32 cellular contexts compared by ENCODE assay signal in genomic region chr12:44668443-44668842, GRCh38.
"Had no signal": no experiment of that assay in that cellular context is flagged by ENCODE, and none has a peak within 500 bp of the region (broad histone marks: within the 10 kb centered on the region; RNA-seq: fewer than 3 reads in every experiment).

No MANE protein-coding gene starts in this region.

- H3K27me3 ChIP-seq: adrenal gland, body of pancreas, esophagus muscularis mucosa, foreskin keratinocyte, gastrocnemius medialis had no signal

- H3K36me3 ChIP-seq: adrenal gland, esophagus muscularis mucosa, gastrocnemius medialis, heart left ventricle had no signal

- H3K4me1 ChIP-seq: adrenal gland, body of pancreas, esophagus muscularis mucosa, foreskin keratinocyte, gastrocnemius medialis, heart left ventricle had no signal

- H3K27ac Mint-ChIP-seq: activated B cell treated with CpG ODN at 0.5 μM for 24 hours; activated CD4-positive, alpha-beta memory T cell treated with anti-CD3 and anti-CD28 coated beads, Interleukin-2, amount 10 ng/mL, durations not matched to agents 7 days and 5 days; activated naive CD4-positive, alpha-beta T cell treated with anti-CD3 and anti-CD28 coated beads, Interleukin-2, amount 10 ng/mL, durations not matched to agents 7 days and 5 days; activated naive CD4-positive, alpha-beta T cell treated with anti-CD3 and anti-CD28 coated beads, Interleukin-2, amount 50 U/mL, for 72 hours; activated naive CD8-positive, alpha-beta T cell treated with anti-CD3 and anti-CD28 coated beads, Interleukin-2, amount 50 U/mL, for 24 hours; activated T-cell treated with anti-CD3 and anti-CD28 coated beads, Interleukin-2, amount 50 U/mL, for 24 hours; activated T-cell treated with anti-CD3 and anti-CD28 coated beads, Interleukin-2, amount 50 U/mL, for 72 hours; effector memory CD8-positive, alpha-beta T cell; T-helper 17 cell; T-helper 2 cell treated with Interferon-gamma antibody and Interleukin-4, amounts not matched to agents 5 μg/mL and 100 μg/mL, for 36 hours had no signal

- ATAC-seq: activated CD4-positive, CD25-positive, alpha-beta regulatory T cell treated with anti-CD3 and anti-CD28 coated beads, Interleukin-2, amount 50 U/mL, for 24 hours; activated naive CD4-positive, alpha-beta T cell treated with anti-CD3 and anti-CD28 coated beads, Interleukin-2, amount 50 U/mL, for 72 hours; activated naive CD8-positive, alpha-beta T cell treated with anti-CD3 and anti-CD28 coated beads, Interleukin-2, amount 50 U/mL, for 24 hours; activated T-cell treated with anti-CD3 and anti-CD28 coated beads, Interleukin-2, amount 50 U/mL, for 72 hours; body of pancreas; effector memory CD8-positive, alpha-beta T cell; foreskin keratinocyte; gastrocnemius medialis; heart left ventricle; T-helper 17 cell had no signal

- H3K4me3 ChIP-seq: adrenal gland, body of pancreas, esophagus muscularis mucosa, gastrocnemius medialis, heart left ventricle had no signal

- H3K4me3 Mint-ChIP-seq: activated B cell treated with CpG ODN at 0.5 μM for 24 hours; activated CD4-positive, alpha-beta memory T cell treated with anti-CD3 and anti-CD28 coated beads, Interleukin-2, amount 10 ng/mL, durations not matched to agents 7 days and 5 days; activated naive CD4-positive, alpha-beta T cell treated with anti-CD3 and anti-CD28 coated beads, Interleukin-2, amount 10 ng/mL, durations not matched to agents 7 days and 5 days; activated naive CD8-positive, alpha-beta T cell treated with anti-CD3 and anti-CD28 coated beads, Interleukin-2, amount 50 U/mL, for 24 hours; activated T-cell treated with anti-CD3 and anti-CD28 coated beads, Interleukin-2, amount 50 U/mL, for 24 hours; activated T-cell treated with anti-CD3 and anti-CD28 coated beads, Interleukin-2, amount 50 U/mL, for 72 hours; effector memory CD8-positive, alpha-beta T cell; T-helper 17 cell; T-helper 2 cell treated with Interferon-gamma antibody and Interleukin-4, amounts not matched to agents 5 μg/mL and 100 μg/mL, for 36 hours had no signal

- DNase-seq: activated B cell treated with CpG ODN at 0.5 μM for 24 hours; activated CD4-positive, alpha-beta memory T cell treated with anti-CD3 and anti-CD28 coated beads, Interleukin-2, amount 10 ng/mL, durations not matched to agents 7 days and 5 days; activated CD4-positive, alpha-beta T cell treated with anti-CD3 and anti-CD28 coated beads for 48 hours; activated CD8-positive, alpha-beta memory T cell treated with anti-CD3 and anti-CD28 coated beads, Interleukin-2, amount 50 U/mL, for 48 hours; activated gamma-delta T cell; activated naive CD4-positive, alpha-beta T cell; activated naive CD4-positive, alpha-beta T cell treated with anti-CD3 and anti-CD28 coated beads, Interleukin-2, amount 10 ng/mL, durations not matched to agents 7 days and 5 days; activated naive CD8-positive, alpha-beta T cell treated with anti-CD3 and anti-CD28 coated beads, Interleukin-2, amount 50 U/mL, for 24 hours; activated T-cell treated with anti-CD3 and anti-CD28 coated beads for 4 hours; activated T-cell treated with anti-CD3 and anti-CD28 coated beads, Interleukin-2, amount 50 U/mL, for 24 hours; activated T-cell treated with anti-CD3 and anti-CD28 coated beads, Interleukin-2, amount 50 U/mL, for 72 hours; adrenal gland; amygdala; body of pancreas; caudate nucleus; cortex of kidney; dermis blood vessel endothelial cell; effector CD4-positive, alpha-beta T cell; effector memory CD8-positive, alpha-beta T cell; erythroblast; foreskin keratinocyte; gastrocnemius medialis; glutamatergic neuron; heart left ventricle; T-helper 1 cell; T-helper 17 cell; T1000; WERI-Rb-1 had no signal

- H3K9me3 ChIP-seq: adrenal gland, body of pancreas, gastrocnemius medialis had no signal

- H3K27me3 Mint-ChIP-seq: activated CD4-positive, alpha-beta memory T cell treated with anti-CD3 and anti-CD28 coated beads, Interleukin-2, amount 10 ng/mL, durations not matched to agents 7 days and 5 days; activated naive CD4-positive, alpha-beta T cell treated with anti-CD3 and anti-CD28 coated beads, Interleukin-2, amount 10 ng/mL, durations not matched to agents 7 days and 5 days; activated naive CD8-positive, alpha-beta T cell treated with anti-CD3 and anti-CD28 coated beads, Interleukin-2, amount 50 U/mL, for 24 hours; activated T-cell treated with anti-CD3 and anti-CD28 coated beads, Interleukin-2, amount 50 U/mL, for 24 hours; effector memory CD8-positive, alpha-beta T cell; T-helper 17 cell had no signal

- H3K27ac ChIP-seq: adrenal gland, body of pancreas, esophagus muscularis mucosa, foreskin keratinocyte, gastrocnemius medialis, heart left ventricle, WERI-Rb-1 had no signal

- H3K4me1 Mint-ChIP-seq: activated B cell treated with CpG ODN at 0.5 μM for 24 hours; activated CD4-positive, alpha-beta memory T cell treated with anti-CD3 and anti-CD28 coated beads, Interleukin-2, amount 10 ng/mL, durations not matched to agents 7 days and 5 days; activated naive CD4-positive, alpha-beta T cell treated with anti-CD3 and anti-CD28 coated beads, Interleukin-2, amount 10 ng/mL, durations not matched to agents 7 days and 5 days; T-helper 17 cell had no signal
